8 cellular contexts compared by ENCODE assay signal in the genomic region with DNA sequence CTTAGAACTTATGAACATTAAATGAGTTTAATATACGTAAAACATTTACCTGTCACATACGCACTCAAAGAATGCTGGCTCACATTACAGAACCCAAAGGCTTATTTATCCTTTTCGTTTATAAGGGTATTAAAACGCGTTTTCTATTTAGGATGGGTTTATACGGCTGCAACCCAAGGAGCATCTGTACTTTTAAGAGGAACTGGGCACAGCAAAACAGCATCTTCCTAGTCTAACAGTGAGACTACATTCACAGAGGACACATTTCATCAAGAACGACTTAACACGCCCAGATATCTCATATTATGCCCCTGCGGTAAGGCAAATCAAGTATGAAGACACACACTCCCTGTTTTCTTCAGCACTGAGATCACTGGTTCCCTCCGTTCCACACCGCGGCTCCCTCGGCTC. TPM values are rescaled to one million over a fixed set of nuclear protein-coding genes. Genes with fewer than 3 reads are reported as not detected.
DNase-seq lines count a peak whose midpoint lies in the region; ATAC-seq and TF ChIP-seq lines count a peak whose summit lies in the region.

No MANE protein-coding gene starts in this region.

- intact Hi-C loops in A673 (cut with micrococcal nuclease; ENCODE audit: unreplicated experiment) = loop anchor here (2.0 to 5.0 kb wide), 2 partner anchors 67 to 86 kb away; a partner anchor contains a TSS

- H3K4me1 Mint-ChIP-seq in activated CD8-positive, alpha-beta T cell treated with anti-CD3 and anti-CD28 coated beads, Interleukin-2, amount 10 ng/mL, durations not matched to agents 7 days and 5 days (ENCODE audit: low read depth) = peaks cover 37% of the 10 kb centered on the region

- no peak for TF ChIP-seq EP300 in suprapubic skin (IDR thresholded peaks at IDR 0.05)

- WGBS in suprapubic skin = 2% methylated on average over 13 of the region's 13 CpGs

- POLR2A ChIA-PET in A673 (lab: Charles Lee; ENCODE audit: low non-redundant PET) = interaction anchor here (0.6 kb wide), 2 partner anchors 18 to 52 kb away, joined by 3 to 4 read pairs; no protein-coding TSS in a partner anchor
- POLR2A ChIA-PET in activated CD8-positive, alpha-beta T cell treated with anti-CD3 and anti-CD28 coated beads, Interleukin-2, amount 10 ng/mL, durations not matched to agents 7 days and 5 days (lab: Charles Lee) = interaction anchor here (0.8 to 4.6 kb wide), 15 partner anchors 8 to 262 kb away, joined by 3 to 146 read pairs (median 5); a partner anchor contains a TSS

- H3K9ac ChIP-seq in iPS-20b (ENCODE audit: low read depth, low read length) = peak overlapping the region; percentile 94

- H3K4me3 ChIP-seq in A673 (ENCODE audit: low read depth, low read length, poor library complexity, severe bottlenecking) (peak overlapping the region; percentile 89), iPS-20b (ENCODE audit: low read length) (peak overlapping the region; percentile 81), suprapubic skin (peak overlapping the region; percentile 89)

- peaks cover 22% of the 10 kb centered on the region for H3K36me3 Mint-ChIP-seq in activated CD8-positive, alpha-beta T cell treated with anti-CD3 and anti-CD28 coated beads, Interleukin-2, amount 10 ng/mL, durations not matched to agents 7 days and 5 days (ENCODE audit: low read depth)

- H3K9me3 ChIP-seq in A673 (ENCODE audit: low read depth, low read length, poor library complexity, severe bottlenecking) = no peaks in the 10 kb centered on the region
- no peaks in the 10 kb centered on the region for H3K9me3 ChIP-seq in iPS-20b (ENCODE audit: insufficient read depth, low read depth, low read length)
- no peaks in the 10 kb centered on the region for H3K9me3 ChIP-seq in suprapubic skin

- peak overlapping the region; percentile 97 for H3K27ac Mint-ChIP-seq in activated CD8-positive, alpha-beta T cell treated with anti-CD3 and anti-CD28 coated beads, Interleukin-2, amount 10 ng/mL, durations not matched to agents 7 days and 5 days

- peak in 1 of 2 donors; percentile 32 for TF ChIP-seq POLR2A in suprapubic skin (IDR thresholded peaks at IDR 0.05)

- CTCF ChIA-PET in A673 (lab: Charles Lee) = interaction anchor here (0.6 to 0.8 kb wide), 2 partner anchors 67 to 69 kb away, joined by 3 to 4 read pairs; no protein-coding TSS in a partner anchor
- CTCF ChIA-PET in activated CD8-positive, alpha-beta T cell treated with anti-CD3 and anti-CD28 coated beads, Interleukin-2, amount 10 ng/mL, durations not matched to agents 7 days and 5 days (lab: Charles Lee) = interaction anchor here (1.1 to 9.5 kb wide), 6 partner anchors 61 to 236 kb away, joined by 3 to 87 read pairs (median 6); a partner anchor contains a TSS

- peaks cover 2% of the 10 kb centered on the region for H3K27me3 Mint-ChIP-seq in activated CD8-positive, alpha-beta T cell treated with anti-CD3 and anti-CD28 coated beads, Interleukin-2, amount 10 ng/mL, durations not matched to agents 7 days and 5 days (ENCODE audit: low read depth)

- in situ Hi-C loops in ACHN (cut with HindIII; ENCODE audit: low pct_ligation_motif_present, low pct_unique_long_range_greater_than_20kb, low sequenced_read_pairs) = loop anchor here (25.0 kb wide), 1 partner anchor 214 kb away; no protein-coding TSS in a partner anchor

- TSS peak; percentile 98 for BruUV-seq in A673 (replicated peaks; lab: Mats Ljungman, UMichigan)

- no peak for TF ChIP-seq CTCF in A673 (conservative IDR thresholded peaks at IDR 0.05; ENCODE audit: low read depth, low read length)
- TF ChIP-seq CTCF in suprapubic skin (IDR thresholded peaks at IDR 0.05) = no peak

- H3K9me3 Mint-ChIP-seq in activated CD8-positive, alpha-beta T cell treated with anti-CD3 and anti-CD28 coated beads, Interleukin-2, amount 10 ng/mL, durations not matched to agents 7 days and 5 days (ENCODE audit: insufficient read depth) = no peaks in the 10 kb centered on the region

- H3K27me3 ChIP-seq in A673 (replicated peaks; ENCODE audit: insufficient read depth, low read depth, low read length, poor library complexity) = no peaks in the 10 kb centered on the region
- no peaks in the 10 kb centered on the region for H3K27me3 ChIP-seq in iPS-20b (ENCODE audit: insufficient read depth, low read length)
- H3K27me3 ChIP-seq in suprapubic skin = no peaks in the 10 kb centered on the region

- H3K36me3 ChIP-seq in A673 (ENCODE audit: insufficient read depth, low read length, poor library complexity, severe bottlenecking) (peaks cover 9% of the 10 kb centered on the region), iPS-20b (ENCODE audit: insufficient read depth, low read depth, low read length) (peaks cover 9% of the 10 kb centered on the region; the same call in 1 of the 2 replicates), suprapubic skin (no peaks in the 10 kb centered on the region)

- H3K27ac ChIP-seq in A673 (ENCODE audit: low read depth, low read length, poor library complexity, severe bottlenecking) (peak overlapping the region; percentile 99), iPS-20b (ENCODE audit: low read length) (peak overlapping the region; percentile 88), suprapubic skin (peak overlapping the region; percentile 99)

- DNase-seq in A673 (ENCODE audit: low spot score) (peak; percentile 4), suprapubic skin (ENCODE audit: low spot score in 2 of 2) (no peak), ACHN (no peak)
- DNase-seq in activated CD8-positive, alpha-beta T cell treated with anti-CD3 and anti-CD28 coated beads, Interleukin-2, amount 10 ng/mL, durations not matched to agents 7 days and 5 days = no peak
- no peak for DNase-seq in stimulated activated CD8-positive, alpha-beta memory T cell treated with anti-CD3 and anti-CD28 coated beads, Interleukin-4, amount 100 ng/mL, for 48 hours

- ATAC-seq in GM18873 (IDR thresholded peaks at IDR 0.05; ENCODE audit: low FRiP score, unreplicated experiment) (peak; percentile 0), HG03159 (IDR thresholded peaks at IDR 0.05; ENCODE audit: unreplicated experiment) (peak; percentile 6)
- ATAC-seq in activated CD8-positive, alpha-beta T cell treated with anti-CD3 and anti-CD28 coated beads, Interleukin-2, amount 10 ng/mL, durations not matched to agents 7 days and 5 days = peak; percentile 50

- peak overlapping the region; percentile 94 for H3K4me3 Mint-ChIP-seq in activated CD8-positive, alpha-beta T cell treated with anti-CD3 and anti-CD28 coated beads, Interleukin-2, amount 10 ng/mL, durations not matched to agents 7 days and 5 days

- H3K4me1 ChIP-seq in A673 (ENCODE audit: insufficient read depth, low read length, poor library complexity, severe bottlenecking) (peaks cover 11% of the 10 kb centered on the region), iPS-20b (ENCODE audit: insufficient read depth, low read length) (peaks cover 12% of the 10 kb centered on the region), suprapubic skin (peaks cover 51% of the 10 kb centered on the region)

RNA-seq across cellular contexts. Expression of a gene that starts 0.5 kb away (rescaled TPM):
- total RNA-seq in A673 (2021) = 90.5 and 94.3 TPM in 2 replicates
- total RNA-seq in activated CD8-positive, alpha-beta T cell treated with anti-CD3 and anti-CD28 coated beads, Interleukin-2, amount 10 ng/mL, durations not matched to agents 7 days and 5 days = 10 to 100 TPM; 94.7 to 96.8 TPM
- 100 to 1,000 TPM in 1 of 4 donors, 10 to 100 TPM in 3; 42.9 to 217 (median 61.6) TPM for total RNA-seq in suprapubic skin

Comparison
In these comparisons a context has a peak if more than half of its experiments do, and no peak if none do; other contexts are left out.
1. ATAC-seq: peak in every context shown above with its lines; median percentile 50 in activated CD8-positive, alpha-beta T cell treated with anti-CD3 and anti-CD28 coated beads, Interleukin-2, amount 10 ng/mL, durations not matched to agents 7 days and 5 days; 6 in HG03159; 0 in GM18873.